Comparison of ENCODE assay signal across 8 cellular contexts in the genomic region with DNA sequence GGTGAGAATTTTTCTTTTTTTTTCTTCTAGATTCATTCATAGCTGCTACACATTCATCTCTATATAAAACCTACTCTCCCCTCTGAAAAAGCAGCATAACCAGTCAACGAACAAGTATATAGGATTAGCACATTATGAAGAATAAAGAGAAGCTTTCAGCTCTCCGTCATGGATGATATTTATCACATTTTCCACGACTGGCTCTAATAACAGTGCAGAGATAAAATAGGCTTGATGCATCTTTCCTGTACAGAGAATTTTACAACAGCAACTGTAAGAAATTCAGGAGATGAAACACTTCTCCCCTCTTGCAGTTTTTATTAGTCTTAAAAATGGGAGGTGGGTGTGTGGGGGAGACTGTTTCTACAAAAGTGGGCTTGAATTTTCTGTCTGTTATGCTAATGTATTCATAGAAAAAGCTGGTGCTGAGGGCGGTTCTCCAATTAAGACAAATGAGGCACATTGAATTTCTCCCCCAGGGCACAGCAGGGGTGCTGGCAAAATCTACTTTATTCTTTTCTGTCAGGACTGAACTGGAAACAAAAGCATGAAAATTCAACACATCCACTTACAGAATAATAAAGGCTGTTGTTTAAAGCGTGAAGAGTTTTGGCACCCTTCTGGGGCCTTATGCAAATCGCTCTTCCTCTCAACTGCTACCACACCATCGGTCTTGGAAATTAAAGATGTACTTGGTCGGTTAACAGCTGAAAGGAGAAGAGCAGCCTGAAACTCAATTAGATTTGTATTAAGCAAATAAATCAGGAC.
DNase-seq lines count a peak whose midpoint lies in the region; ATAC-seq and TF ChIP-seq lines count a peak whose summit lies in the region.

No MANE protein-coding gene starts in this region.

- peak; percentile 66 for DNase-seq in NCI-H526 treated with DMSO at 0.1 percent for 48 hours (lab: John Stamatoyannopoulos, UW)
- DNase-seq in activated CD8-positive, alpha-beta memory T cell treated with anti-CD3 and anti-CD28 coated beads for 24 hours, result no peak
- no peak for DNase-seq in GM13977 (ENCODE audit: low spot score)
- DNase-seq in dedifferentiated amniotic fluid mesenchymal stem cell (ENCODE audit: extremely low spot score), result no peak
- no peak for DNase-seq in mesenteric fat pad (ENCODE audit: low spot score)

- peak overlapping the region; percentile 62 for H3K27ac ChIP-seq in neural cell (ENCODE audit: low read length)

- peak overlapping the region; percentile 20 for H3K4me3 ChIP-seq in neural cell (ENCODE audit: low read length)

- H3K79me2 ChIP-seq in neural cell (replicated peaks; ENCODE audit: insufficient read depth, low read length), result no peaks in the 10 kb centered on the region

- no peaks in the 10 kb centered on the region for H3K9me3 ChIP-seq in neural cell (ENCODE audit: low read length)

- TF ChIP-seq CTCF in neural cell (IDR thresholded peaks at IDR 0.05; ENCODE audit: poor library complexity, severe bottlenecking) (no peak), GM13977 (IDR thresholded peaks at IDR 0.05; ENCODE audit: extremely low read depth, insufficient read depth, missing control alignments) (no peak)

- no peaks in the 10 kb centered on the region for H3K36me3 ChIP-seq in neural cell (ENCODE audit: insufficient read depth, low read length)

- H2AFZ ChIP-seq in neural cell (ENCODE audit: low read depth, low read length), result peak overlapping the region; percentile 10

- in situ Hi-C loops in GM13977 (cut with MboI; ENCODE audit: low pct_unique_long_range_greater_than_20kb, low sequenced_read_pairs, unreplicated experiment), result no loop called here

- peak overlapping the region; percentile 6 for H3K4me2 ChIP-seq in neural cell (ENCODE audit: low read length)

- no peaks in the 10 kb centered on the region for H3K9me2 ChIP-seq in neural cell (ENCODE audit: insufficient read depth, low read length)

- TF ChIP-seq RAD21 in neural cell (conservative IDR thresholded peaks at IDR 0.05), result no peak

- TF ChIP-seq EP300 in neural cell (conservative IDR thresholded peaks at IDR 0.05; ENCODE audit: poor library complexity, severe bottlenecking), result no peak

- H3F3A ChIP-seq in neural cell (ENCODE audit: insufficient read depth, low read length, poor library complexity, severe bottlenecking), result peaks cover 4% of the 10 kb centered on the region

- H3K9ac ChIP-seq in neural cell (ENCODE audit: low read length), result peak overlapping the region; percentile 44

- ATAC-seq in GM19023 (IDR thresholded peaks at IDR 0.05; ENCODE audit: unreplicated experiment) (peak; percentile 73), HG02938 (IDR thresholded peaks at IDR 0.05; ENCODE audit: unreplicated experiment) (peak; percentile 92)

- H3K27me3 ChIP-seq in neural cell (ENCODE audit: insufficient read depth, low read depth, low read length), result no peaks in the 10 kb centered on the region

- H4K20me1 ChIP-seq in neural cell (ENCODE audit: insufficient read depth), result no peaks in the 10 kb centered on the region

TF ChIP-seq in neural cell, 6 proteins besides CTCF, POLR2A, EP300 and RAD21:
- TF ChIP-seq EZH2 (IDR thresholded peaks at IDR 0.05; ENCODE audit: borderline replicate concordance, insufficient read depth, low read length, poor library complexity, severe bottlenecking) (no peak), TAF1 (IDR thresholded peaks at IDR 0.05; ENCODE audit: low read depth) (no peak), REST (IDR thresholded peaks at IDR 0.05; ENCODE audit: borderline replicate concordance) (no peak), SMC3 (conservative IDR thresholded peaks at IDR 0.05; ENCODE audit: poor library complexity) (no peak), MXI1 (conservative IDR thresholded peaks at IDR 0.05; ENCODE audit: poor library complexity, severe bottlenecking) (no peak), POLR2AphosphoS5 (IDR thresholded peaks at IDR 0.05) (no peak)
